8 cellular contexts compared by ENCODE assay signal in genomic region chr19:44212250-44212864, GRCh38. TPM values are rescaled to one million over a fixed set of nuclear protein-coding genes. Genes with fewer than 3 reads are reported as not detected.
DNase-seq lines count a peak whose midpoint lies in the region; ATAC-seq, FAIRE-seq and TF ChIP-seq lines count a peak whose summit lies in the region.

ZNF227 (plus strand) TSS chr19:44212532; CDS start chr19:44217793, 5,261 bp downstream.

- BruUV-seq in HCT116 (replicated peaks; lab: Mats Ljungman, UMichigan), result no TSS peak

- H3K27ac ChIP-seq in HCT116 (ENCODE audit: low read depth, low read length) (peak within 1 kb of the TSS; percentile 47), adipose tissue (ENCODE audit: low read depth, low read length) (peak within 1 kb of the TSS; percentile 11), ovary (peak within 1 kb of the TSS in 1 of 2 donors; percentile 59), thymus (ENCODE audit: low read depth) (peak within 1 kb of the TSS; percentile 44)

- intact Hi-C loops in HCT116 (cut with micrococcal nuclease) (loop anchor here (2.0 to 5.0 kb wide), 2 partner anchors 90 to 100 kb away; partner anchors contain the start of gene ZNF225), Right ventricle myocardium superior (cut with DNase I) (loop anchor here (5.0 kb wide), 1 partner anchor 45 kb away; the partner anchor contains the start of gene ZNF226), ovary (cut with DNase I) (no loop called here)

- FAIRE-seq in G401.6 (lab: Jason Lieb, UNC), result peak; percentile 96

- peaks cover 23% of the 10 kb centered on the region for H3K79me2 ChIP-seq in HCT116 (ENCODE audit: insufficient read depth, low read length)

- no peak for TF ChIP-seq CTCF in HCT116 (IDR thresholded peaks at IDR 0.05 in 2 of 3, conservative IDR thresholded peaks at IDR 0.05 in 1 of 3; ENCODE audit: borderline replicate concordance in 1 of 3, insufficient read depth in 1 of 3, low read depth in 2 of 3, low read length in 2 of 3)
- TF ChIP-seq CTCF in ovary (IDR thresholded peaks at IDR 0.05), result no peak

- H3K4me1 ChIP-seq in HCT116 (ENCODE audit: control insufficient read depth in 1 of 2, insufficient read depth in 2 of 2, low read length in 2 of 2) (peaks cover 4 to 5% of the 10 kb centered on the region in 2 experiments; a peak in 1 of 4 replicates), ovary (ENCODE audit: insufficient read depth) (no peaks in the 10 kb centered on the region), thymus (ENCODE audit: control insufficient read depth, insufficient read depth, low read length) (peaks cover 10% of the 10 kb centered on the region)

- H3K36me3 ChIP-seq in HCT116 (ENCODE audit: control insufficient read depth in 1 of 2, insufficient read depth in 2 of 2, low read length in 2 of 2) (peaks cover 6 to 8% of the 10 kb centered on the region in 2 experiments; a peak in 3 of 4 replicates), ovary (no peaks in the 10 kb centered on the region), thymus (ENCODE audit: control insufficient read depth, insufficient read depth) (peaks cover 10% of the 10 kb centered on the region)

- H3K4me2 ChIP-seq in HCT116 (ENCODE audit: low read length), result peak within 1 kb of the TSS; percentile 68

- ATAC-seq in HCT116 (peak; percentile 96), Right ventricle myocardium superior (ENCODE audit: poor library complexity) (peak; percentile 98)

- H4K20me1 ChIP-seq in HCT116 (ENCODE audit: insufficient read depth), result no peaks in the 10 kb centered on the region

- peak within 1 kb of the TSS; percentile 65 for H3K9ac ChIP-seq in HCT116 (ENCODE audit: low read length)

- TF ChIP-seq POLR2A in HCT116 (IDR thresholded peaks at IDR 0.05; ENCODE audit: borderline replicate concordance, extremely low read depth, insufficient read depth, insufficient read length) (no peak), ovary (IDR thresholded peaks at IDR 0.05) (peak; percentile 27)

- H3K4me3 ChIP-seq in HCT116 (replicated peaks in 1 of 2; ENCODE audit: low read depth in 1 of 2, low read length in 2 of 2), result peak within 1 kb of the TSS; percentile 85
- H3K4me3 ChIP-seq in ovary, result peak within 1 kb of the TSS; percentile 89
- peak within 1 kb of the TSS; percentile 68 for H3K4me3 ChIP-seq in thymus (ENCODE audit: low read length)

- no peaks in the 10 kb centered on the region for H3K27me3 ChIP-seq in HCT116 (ENCODE audit: insufficient read depth, low read length)
- no peaks in the 10 kb centered on the region for H3K27me3 ChIP-seq in ovary
- H3K27me3 ChIP-seq in thymus (ENCODE audit: control insufficient read depth, insufficient read depth), result no peaks in the 10 kb centered on the region

- POLR2A ChIA-PET in HCT116 (lab: Charles Lee), result interaction anchor here (0.8 to 1.0 kb wide), 2 partner anchors 11 to 20 kb away, joined by 3 to 4 read pairs; no protein-coding TSS in a partner anchor

- H3K9me2 ChIP-seq in HCT116 (ENCODE audit: insufficient read depth), result no peaks in the 10 kb centered on the region

- peak; percentile 86 for DNase-seq in HCT116 (ENCODE audit: low read depth, low spot score)
- peak; percentile 91 for DNase-seq in NCI-H1105 treated with DMSO at 0.1 percent for 48 hours (lab: John Stamatoyannopoulos, UW)
- peak; percentile 54 to 83 (median 71) for DNase-seq in T-helper 1 cell
- DNase-seq in Right ventricle myocardium superior, result peak; percentile 95
- peak; percentile 91 to 93 (median 92) for DNase-seq in ovary

- no peak for TF ChIP-seq EP300 in ovary (IDR thresholded peaks at IDR 0.05)

- H2AFZ ChIP-seq in HCT116 (ENCODE audit: low read depth, low read length, poor library complexity, severe bottlenecking), result peak within 1 kb of the TSS; percentile 51

- CTCF ChIA-PET in HCT116 (lab: Charles Lee), result interaction anchor here (0.7 kb wide), 1 partner anchor 56 kb away, joined by 3 read pairs; no protein-coding TSS in a partner anchor

- no peaks in the 10 kb centered on the region for H3K9me3 ChIP-seq in HCT116 (ENCODE audit: control insufficient read depth in 1 of 2, insufficient read depth in 1 of 2, low read depth in 1 of 2, low read length in 2 of 2)
- peaks cover 0 to 13% of the 10 kb centered on the region in 2 donors for H3K9me3 ChIP-seq in ovary
- H3K9me3 ChIP-seq in thymus (ENCODE audit: control insufficient read depth), result no peaks in the 10 kb centered on the region

- WGBS in adipose tissue, 3 donors, result 0 to 1% (median 0%) methylated on average over 37 of the region's 37 CpGs
- 0% methylated on average over 37 of the region's 37 CpGs for WGBS in ovary, 3 donors
- under 1% methylated on average over 37 of the region's 37 CpGs for WGBS in thymus

- TF ChIP-seq RAD21 in HCT116 (IDR thresholded peaks at IDR 0.05; ENCODE audit: low read depth), result no peak

- RAD21 ChIA-PET in HCT116 (lab: Charles Lee; ENCODE audit: low non-redundant PET in 1 of 2, low total read pairs in 2 of 2, uncharacterized antibody in 2 of 2, unreplicated experiment in 2 of 2), result no interaction called here

TF ChIP-seq in HCT116, 20 proteins besides CTCF, POLR2A, EP300 and RAD21:
- TF ChIP-seq SIN3A (IDR thresholded peaks at IDR 0.05; ENCODE audit: low read depth), result peak; percentile 60
- TF ChIP-seq ZBTB33 (IDR thresholded peaks at IDR 0.05; ENCODE audit: extremely low read depth, insufficient replicate concordance, low read length), result no peak
- TF ChIP-seq EZH2phosphoT487 (IDR thresholded peaks at IDR 0.05; ENCODE audit: borderline replicate concordance), result no peak
- no peak; the same call in 1 of the 2 replicates for TF ChIP-seq JUND (IDR thresholded peaks at IDR 0.05)
- peak; percentile 76 for TF ChIP-seq ELF1 (IDR thresholded peaks at IDR 0.05; ENCODE audit: borderline replicate concordance, low read depth)
- TF ChIP-seq FOSL1 (IDR thresholded peaks at IDR 0.05; ENCODE audit: low read depth), result 0 out of 2 replicates have a peak, but pooled peaks have one; percentile 21
- TF ChIP-seq, protein P1, sequence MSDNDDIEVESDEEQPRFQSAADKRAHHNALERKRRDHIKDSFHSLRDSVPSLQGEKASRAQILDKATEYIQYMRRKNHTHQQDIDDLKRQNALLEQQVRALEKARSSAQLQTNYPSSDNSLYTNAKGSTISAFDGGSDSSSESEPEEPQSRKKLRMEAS (IDR thresholded peaks at IDR 0.05), result peak; percentile 25; the same call in 1 of the 2 replicates
- TF ChIP-seq POLR2AphosphoS5 (IDR thresholded peaks at IDR 0.05; ENCODE audit: low read depth, low read length), result peak; percentile 78
- TF ChIP-seq ZFX (IDR thresholded peaks at IDR 0.05), result no peak
- peak; percentile 83 for TF ChIP-seq YY1 (IDR thresholded peaks at IDR 0.05; ENCODE audit: extremely low read depth, insufficient replicate concordance, low read depth, low read length)
- TF ChIP-seq TCF7L2 (IDR thresholded peaks at IDR 0.05; ENCODE audit: borderline replicate concordance, extremely low read depth, insufficient read depth, insufficient read length), result no peak
- TF ChIP-seq EGR1 (IDR thresholded peaks at IDR 0.05; ENCODE audit: low read depth), result peak; percentile 19; the same call in 1 of the 2 replicates
- TF ChIP-seq ZNF274 (IDR thresholded peaks at IDR 0.05; ENCODE audit: low read depth, low read length), result no peak
- 0 out of 2 replicates have a peak, but pooled peaks have one; percentile 50 for TF ChIP-seq SRF (IDR thresholded peaks at IDR 0.05; ENCODE audit: low read depth)
TF ChIP-seq in HCT116: peak in this region for 8.

RNA-seq across cellular contexts. Expression of gene ZNF227, which starts in this region (rescaled TPM):
- total RNA-seq in HCT116 (2021; ENCODE audit: unreplicated experiment) (14.4 TPM), Right ventricle myocardium superior (12.6 TPM), ovary (10 to 100 TPM in 6 of 7 donors, 1 to 10 TPM in 1; 7.3 to 29.5 (median 24.8) TPM)
- polyA plus RNA-seq in HCT116 (2012), result 5.3 and 9.0 TPM in 2 replicates
- polyA plus RNA-seq in adipose tissue (1 to 10 TPM; 3.2 to 4.6 (median 3.3) TPM), ovary (10 to 100 TPM; 10.6 to 13.8 TPM), thymus (10.7 TPM)

Comparison
In these comparisons a context has a peak if more than half of its experiments do, and no peak if none do; other contexts are left out.
1. intact Hi-C loops: an anchor here in HCT116 (2.0 to 5.0 kb wide) and Right ventricle myocardium superior (5.0 kb wide); none called in ovary.